Comparison of ENCODE assay signal across 8 cellular contexts in the genomic region with DNA sequence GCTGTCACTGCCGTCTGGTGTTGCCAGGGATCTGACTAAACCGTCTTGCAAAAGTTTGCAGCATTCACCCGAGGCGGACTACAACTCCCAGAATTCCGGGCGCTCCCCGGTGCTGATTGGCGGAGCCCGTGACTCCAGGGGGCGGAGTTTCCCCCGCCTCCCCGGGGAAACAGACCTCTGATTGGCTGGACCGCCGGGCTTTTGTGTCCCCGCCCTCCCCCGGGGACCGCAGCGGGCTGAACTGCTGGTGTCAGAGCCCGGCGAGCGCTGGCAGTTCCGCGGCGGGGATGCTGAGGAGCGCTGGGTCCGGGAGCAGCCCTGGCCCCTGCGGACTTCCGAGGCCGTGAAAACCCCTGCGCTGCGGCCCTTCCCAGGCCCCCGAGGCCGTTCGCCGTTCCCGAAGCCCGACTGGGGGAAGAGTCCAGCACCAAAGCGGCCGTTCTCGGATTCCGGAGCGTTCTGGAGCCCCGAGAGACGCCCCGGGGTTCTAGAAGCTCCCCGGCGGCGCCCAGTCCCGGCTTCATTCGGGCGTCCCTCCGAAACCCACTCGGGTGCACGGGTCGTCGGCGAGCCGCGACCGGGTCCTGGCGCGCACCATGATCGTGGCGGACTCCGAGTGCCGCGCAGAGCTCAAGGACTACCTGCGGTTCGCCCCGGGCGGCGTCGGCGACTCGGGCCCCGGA. TPM values are rescaled to one million over a fixed set of nuclear protein-coding genes. Genes with fewer than 3 reads are reported as not detected.
DNase-seq lines count a peak whose midpoint lies in the region; ATAC-seq and TF ChIP-seq lines count a peak whose summit lies in the region.

A gene with protein sequence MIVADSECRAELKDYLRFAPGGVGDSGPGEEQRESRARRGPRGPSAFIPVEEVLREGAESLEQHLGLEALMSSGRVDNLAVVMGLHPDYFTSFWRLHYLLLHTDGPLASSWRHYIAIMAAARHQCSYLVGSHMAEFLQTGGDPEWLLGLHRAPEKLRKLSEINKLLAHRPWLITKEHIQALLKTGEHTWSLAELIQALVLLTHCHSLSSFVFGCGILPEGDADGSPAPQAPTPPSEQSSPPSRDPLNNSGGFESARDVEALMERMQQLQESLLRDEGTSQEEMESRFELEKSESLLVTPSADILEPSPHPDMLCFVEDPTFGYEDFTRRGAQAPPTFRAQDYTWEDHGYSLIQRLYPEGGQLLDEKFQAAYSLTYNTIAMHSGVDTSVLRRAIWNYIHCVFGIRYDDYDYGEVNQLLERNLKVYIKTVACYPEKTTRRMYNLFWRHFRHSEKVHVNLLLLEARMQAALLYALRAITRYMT (plus strand): TSS at position 267 of the 683 bp plus-strand sequence. CDS start 330 bp downstream, at position 597.

- H3K36me3 Mint-ChIP-seq in activated CD4-positive, alpha-beta T cell treated with anti-CD3 and anti-CD28 coated beads for 36 hours (ENCODE audit: low read depth), result peaks cover 10% of the 10 kb centered on the region

- H3K4me3 ChIP-seq in choroid plexus epithelial cell (ENCODE audit: low read depth, low read length) (peak within 1 kb of the TSS; percentile 97), kidney epithelial cell (ENCODE audit: low read depth, low read length) (peak within 1 kb of the TSS; percentile 96)

- H3K9me3 Mint-ChIP-seq in activated CD4-positive, alpha-beta T cell treated with anti-CD3 and anti-CD28 coated beads for 36 hours (ENCODE audit: low read depth), result no peaks in the 10 kb centered on the region

- intact Hi-C loops in activated CD4-positive, alpha-beta T cell treated with anti-CD3 and anti-CD28 coated beads for 36 hours (cut with DNase I, micrococcal nuclease), result loop anchor here (1.0 to 2.0 kb wide), 14 partner anchors 11 to 409 kb away; a partner anchor contains a TSS

- CTCF ChIA-PET in activated CD4-positive, alpha-beta T cell treated with anti-CD3 and anti-CD28 coated beads for 36 hours (lab: Charles Lee), result interaction anchor here (0.6 to 6.9 kb wide), 3 partner anchors 11 to 319 kb away, joined by 3 to 77 read pairs (median 4); no protein-coding TSS in a partner anchor

- peak within 1 kb of the TSS; percentile 99 for H3K27ac Mint-ChIP-seq in activated CD4-positive, alpha-beta T cell treated with anti-CD3 and anti-CD28 coated beads for 36 hours

- TF ChIP-seq POLR2A in GM19193 (IDR thresholded peaks at IDR 0.05; ENCODE audit: extremely low read depth, insufficient read depth, insufficient read length), result peak; percentile 98

- TF ChIP-seq CTCF in choroid plexus epithelial cell (conservative IDR thresholded peaks at IDR 0.05; ENCODE audit: low read depth, low read length) (no peak), kidney epithelial cell (IDR thresholded peaks at IDR 0.05; ENCODE audit: insufficient read depth, low read length, poor library complexity, severe bottlenecking) (no peak)

- H3K27me3 ChIP-seq in kidney epithelial cell (ENCODE audit: control insufficient read depth, insufficient read depth, low read length), result no peaks in the 10 kb centered on the region

- H3K4me3 Mint-ChIP-seq in activated CD4-positive, alpha-beta T cell treated with anti-CD3 and anti-CD28 coated beads for 36 hours, result peak within 1 kb of the TSS; percentile 81

- DNase-seq in AML-193 (lab: John Stamatoyannopoulos, UW) (peak; percentile 95 to 98), NCI-H510A treated with DMSO at 0.1 percent for 48 hours (lab: John Stamatoyannopoulos, UW) (peak; percentile 98), choroid plexus epithelial cell (ENCODE audit: low read depth) (peak; percentile 99), kidney epithelial cell (ENCODE audit: low read depth) (peak; percentile 92)
- peak; percentile 100 for DNase-seq in activated CD4-positive, alpha-beta T cell treated with anti-CD3 and anti-CD28 coated beads for 36 hours
- DNase-seq in stimulated activated CD4-positive, alpha-beta T cell treated with anti-CD3 and anti-CD28 coated beads, Interleukin-15, amount 100 ng/mL, for 48 hours (ENCODE audit: low read depth in 2 of 2), result peak; percentile 99 to 100

- ATAC-seq in HG03439 (IDR thresholded peaks at IDR 0.05; ENCODE audit: unreplicated experiment), result peak; percentile 91
- peak; percentile 93 for ATAC-seq in activated CD4-positive, alpha-beta T cell treated with anti-CD3 and anti-CD28 coated beads for 36 hours

- POLR2A ChIA-PET in activated CD4-positive, alpha-beta T cell treated with anti-CD3 and anti-CD28 coated beads for 36 hours (lab: Charles Lee), result interaction anchor here (0.6 to 3.1 kb wide), 5 partner anchors 10 to 322 kb away, joined by 3 to 23 read pairs (median 3); a partner anchor contains a TSS

- no peaks in the 10 kb centered on the region for H3K27me3 Mint-ChIP-seq in activated CD4-positive, alpha-beta T cell treated with anti-CD3 and anti-CD28 coated beads for 36 hours

- peaks cover 42% of the 10 kb centered on the region for H3K4me1 Mint-ChIP-seq in activated CD4-positive, alpha-beta T cell treated with anti-CD3 and anti-CD28 coated beads for 36 hours

- H3K36me3 ChIP-seq in kidney epithelial cell (ENCODE audit: control insufficient read depth, insufficient read depth, low read length), result no peaks in the 10 kb centered on the region

RNA-seq across cellular contexts. Expression of the gene that starts here (rescaled TPM):
- 10 to 100 TPM; 32.9 to 33.3 TPM for total RNA-seq in activated CD4-positive, alpha-beta T cell treated with anti-CD3 and anti-CD28 coated beads for 36 hours
- total RNA-seq in kidney epithelial cell, result 121 and 147 TPM in 2 replicates

Comparison
In these comparisons a context has a peak if more than half of its experiments do, and no peak if none do; other contexts are left out.
1. Peak in every context shown above with its lines: DNase-seq, ATAC-seq and H3K4me3 ChIP-seq.